1 cellular context compared by ENCODE assay signal in genomic region chr16:29848420-29849297, GRCh38.
A peak's percentile ranks its signal among the peaks of the same experiment; 100 is the strongest.
TF ChIP-seq lines count a peak whose summit lies in the region.

No MANE protein-coding gene starts in this region.

TF ChIP-seq in HepG2, 621 proteins besides CTCF, POLR2A, EP300 and RAD21 (continued from another document and continues in another):
- TF ChIP-seq CREBL2 (CRISPR knock-in tag; IDR thresholded peaks at IDR 0.05; ENCODE audit: borderline replicate concordance) (no peak), ZNF619 (CRISPR knock-in tag; IDR thresholded peaks at IDR 0.05) (0 out of 2 replicates have a peak, but pooled peaks have one; percentile 24), ZNF556 (CRISPR knock-in tag; IDR thresholded peaks at IDR 0.05; ENCODE audit: borderline replicate concordance) (no peak), SSRP1 (CRISPR knock-in tag; IDR thresholded peaks at IDR 0.05) (no peak), ZNF788 (CRISPR knock-in tag; IDR thresholded peaks at IDR 0.05; ENCODE audit: borderline replicate concordance) (peak; percentile 58; the same call in 1 of the 2 replicates), EEA1 (CRISPR knock-in tag; IDR thresholded peaks at IDR 0.05; ENCODE audit: borderline replicate concordance) (no peak; the same call in 1 of the 2 replicates), CEBPZ (IDR thresholded peaks at IDR 0.05; ENCODE audit: low read length) (no peak), ZNF318 (CRISPR knock-in tag; IDR thresholded peaks at IDR 0.05) (no peak; the same call in 1 of the 2 replicates), ZNF451 (CRISPR knock-in tag; IDR thresholded peaks at IDR 0.05) (no peak), HNF1A (IDR thresholded peaks at IDR 0.05; ENCODE audit: low read depth) (no peak), HNF1A (CRISPR knock-in tag; IDR thresholded peaks at IDR 0.05; ENCODE audit: borderline replicate concordance) (no peak), RBM39 (IDR thresholded peaks at IDR 0.05; ENCODE audit: low read depth, low read length, poor library complexity, severe bottlenecking) (peak; percentile 60), ZNF224 (CRISPR knock-in tag; IDR thresholded peaks at IDR 0.05) (no peak), ELK4 (CRISPR knock-in tag; IDR thresholded peaks at IDR 0.05; ENCODE audit: borderline replicate concordance) (no peak), ATAD3A (CRISPR knock-in tag; IDR thresholded peaks at IDR 0.05) (no peak), GTF2F1 (IDR thresholded peaks at IDR 0.05; ENCODE audit: low read length) (no peak), ZNF10 (CRISPR knock-in tag; IDR thresholded peaks at IDR 0.05; ENCODE audit: borderline replicate concordance, low read depth) (no peak), ZNF20 (CRISPR knock-in tag; IDR thresholded peaks at IDR 0.05) (no peak), ZNF256 (CRISPR knock-in tag; conservative IDR thresholded peaks at IDR 0.05) (no peak), ZBTB38 (CRISPR knock-in tag; IDR thresholded peaks at IDR 0.05) (peak; percentile 63), ZNF776 (CRISPR knock-in tag; IDR thresholded peaks at IDR 0.05) (no peak), SOX5 (CRISPR knock-in tag; IDR thresholded peaks at IDR 0.05; ENCODE audit: borderline replicate concordance) (0 out of 2 replicates have a peak, but pooled peaks have one; percentile 21), ZNF704 (CRISPR knock-in tag; IDR thresholded peaks at IDR 0.05; ENCODE audit: borderline replicate concordance) (no peak), ZNF207 (IDR thresholded peaks at IDR 0.05; ENCODE audit: borderline replicate concordance) (no peak), NAIF1 (CRISPR knock-in tag; IDR thresholded peaks at IDR 0.05; ENCODE audit: borderline replicate concordance) (no peak), ZNF34 (CRISPR knock-in tag; IDR thresholded peaks at IDR 0.05; ENCODE audit: borderline replicate concordance) (no peak), XRCC5 (optimal IDR thresholded peaks at IDR 0.05; ENCODE audit: low read length) (peak; percentile 94), PRMT3 (CRISPR knock-in tag; IDR thresholded peaks at IDR 0.05; ENCODE audit: borderline replicate concordance, low read depth) (no peak), CHD4 (IDR thresholded peaks at IDR 0.05; ENCODE audit: borderline replicate concordance, low read length) (no peak), ARHGAP35 (CRISPR knock-in tag; IDR thresholded peaks at IDR 0.05; ENCODE audit: borderline replicate concordance) (peak; percentile 69; the same call in 1 of the 2 replicates), ZNF563 (CRISPR knock-in tag; IDR thresholded peaks at IDR 0.05) (peak; percentile 73; the same call in 1 of the 2 replicates), ZFP1 (CRISPR knock-in tag; IDR thresholded peaks at IDR 0.05) (no peak), ZNF720 (CRISPR knock-in tag; IDR thresholded peaks at IDR 0.05) (no peak), JDP2 (CRISPR knock-in tag; IDR thresholded peaks at IDR 0.05; ENCODE audit: borderline replicate concordance) (no peak), RERE (CRISPR knock-in tag; IDR thresholded peaks at IDR 0.05; ENCODE audit: low read depth) (no peak), HHEX (CRISPR knock-in tag; IDR thresholded peaks at IDR 0.05) (no peak)
